ENCODE assay signal across 4 cellular contexts in genomic region chr1:21596179-21596578, GRCh38.
"Had no signal": no experiment of that assay in that cellular context is flagged by ENCODE, and none has a peak within 500 bp of the region (broad histone marks: within the 10 kb centered on the region; RNA-seq: fewer than 3 reads in every experiment).

No MANE protein-coding gene starts in this region.

- H3K9me3 ChIP-seq: HAP-1 had no signal

- H3K36me3 ChIP-seq: HAP-1 had no signal

- DNase-seq: GOT3, KG1 had no signal

- FAIRE-seq: HTR-8/SVneo had no signal

- H3K4me3 ChIP-seq: HAP-1 had no signal

- H3K4me1 ChIP-seq: HAP-1 had no signal
